20 cellular contexts compared by ENCODE assay signal in genomic region chr4:15065516-15065915, GRCh38.
DNase-seq lines count a peak whose midpoint lies in the region; ATAC-seq, FAIRE-seq and TF ChIP-seq lines count a peak whose summit lies in the region.
"Had no signal": no experiment of that assay in that cellular context is flagged by ENCODE, and none has a peak within 500 bp of the region (broad histone marks: within the 10 kb centered on the region; RNA-seq: fewer than 3 reads in every experiment).

No MANE protein-coding gene starts in this region.

- H3K9me1 ChIP-seq in K562 (ENCODE audit: control insufficient read depth, insufficient read depth, low read length), result no peaks in the 10 kb centered on the region

- in situ Hi-C loops in G401 (cut with HindIII; ENCODE audit: low sequenced_read_pairs) (no loop called here), K562 (cut with MboI) (no loop called here)

- no peak for FAIRE-seq in K562 (lab: Jason Lieb, UNC)
- FAIRE-seq: A549, GM12878 had no signal

- H3K4me1 ChIP-seq in K562 (replicated peaks in 1 of 2; ENCODE audit: control insufficient read depth in 2 of 2, insufficient read depth in 2 of 2, low read length in 2 of 2), result no peaks in the 10 kb centered on the region
- peaks cover 0 to 2% of the 10 kb centered on the region in 2 experiments for H3K4me1 ChIP-seq in neutrophil (ENCODE audit: control insufficient read depth in 1 of 2, insufficient read depth in 1 of 2, low read depth in 1 of 2, low read length in 1 of 2)
- H3K4me1 ChIP-seq: A549, Caco-2 had no signal

- H3K4me3 ChIP-seq in K562 (no peak overlapping the region), epithelial cell of esophagus (ENCODE audit: low read length) (no peak overlapping the region), neutrophil (ENCODE audit: low read depth in 1 of 2, low read length in 1 of 2) (no peak overlapping the region)
- H3K4me3 ChIP-seq: A549, GM12878, GM23338 had no signal

- no peaks in the 10 kb centered on the region for H4K20me1 ChIP-seq in K562 (replicated peaks; ENCODE audit: control insufficient read depth, insufficient read depth, low read length)

- H3K27ac ChIP-seq in K562 (ENCODE audit: extremely low read depth, low read depth, low read length), result no peak overlapping the region
- H3K27ac ChIP-seq in neutrophil, result peak overlapping the region; percentile 22
- H3K27ac ChIP-seq: A549 had no signal

- H3K27me3 ChIP-seq in K562 (ENCODE audit: control insufficient read depth in 2 of 2, insufficient read depth in 2 of 2, low read length in 2 of 2) (no peaks in the 10 kb centered on the region), neutrophil (no peaks in the 10 kb centered on the region)

- no peak for TF ChIP-seq RAD21 in K562 (CRISPR knock-in tag; conservative IDR thresholded peaks at IDR 0.05 in 1 of 2, IDR thresholded peaks at IDR 0.05 in 1 of 2)

- no TSS peak for BruUV-seq in K562 (replicated peaks; lab: Mats Ljungman, UMichigan)

- no peak for TF ChIP-seq CTCF in K562 (IDR thresholded peaks at IDR 0.05 in 2 of 3, conservative IDR thresholded peaks at IDR 0.05 in 1 of 3; ENCODE audit: insufficient read depth in 2 of 3, low read depth in 1 of 3, low read length in 3 of 3)
- no peak for TF ChIP-seq CTCF in epithelial cell of esophagus (IDR thresholded peaks at IDR 0.05; ENCODE audit: insufficient read depth, low read depth, low read length, missing control alignments)
- TF ChIP-seq CTCF in neutrophil (IDR thresholded peaks at IDR 0.05), result no peak

- no peak overlapping the region for H3K9ac ChIP-seq in K562 (ENCODE audit: insufficient read depth in 1 of 2, low read depth in 2 of 2, low read length in 2 of 2)

- 71% methylated on average over 5 of the region's 5 CpGs for WGBS in K562 (ENCODE audit: insufficient coverage, low coverage, missing lambda C conversion rate)

- H3K9me3 ChIP-seq in K562 (replicated peaks; ENCODE audit: control insufficient read depth, insufficient read depth, low read depth, low read length) (no peaks in the 10 kb centered on the region), neutrophil (no peaks in the 10 kb centered on the region)
- H3K9me3 ChIP-seq: A549, Caco-2 had no signal

- TF ChIP-seq EP300 in K562 (IDR thresholded peaks at IDR 0.05; ENCODE audit: low read length), result no peak

- H3K36me3 ChIP-seq in K562 (ENCODE audit: control insufficient read depth, insufficient read depth, low read length) (peaks cover 13% of the 10 kb centered on the region; the same call in 1 of the 3 replicates), neutrophil (peaks cover 74% of the 10 kb centered on the region)

- ATAC-seq in K562, result no peak
- ATAC-seq in GM18861 (IDR thresholded peaks at IDR 0.05; ENCODE audit: unreplicated experiment), result no peak
- ATAC-seq: CD8-positive, alpha-beta T cell; GM12878; GM23338 had no signal

- no peaks in the 10 kb centered on the region for H3K79me2 ChIP-seq in K562 (ENCODE audit: control insufficient read depth, insufficient read depth, low read length)

- DNase-seq in G401 (ENCODE audit: low spot score) (peak; percentile 31), K562 (ENCODE audit: extremely low read depth in 1 of 4, low spot score in 3 of 4) (no peak), epithelial cell of esophagus (ENCODE audit: low read depth) (peak; percentile 67), NCI-H146 (lab: John Stamatoyannopoulos, UW) (no peak), CD1c-positive myeloid dendritic cell (ENCODE audit: extremely low spot score) (no peak)
- DNase-seq: Caco-2; CD8-positive, alpha-beta T cell; GDM1; H9; Kasumi-1; NCI-H1694; NCI-H2029 treated with DMSO at 0.1 percent for 48 hours; NCI-H526 treated with DMSO at 0.1 percent for 48 hours; RPMI8226; SHP77 had no signal

- H3K4me2 ChIP-seq in K562 (ENCODE audit: insufficient read depth, low read length), result no peak overlapping the region
- H3K4me2 ChIP-seq: A549, GM23338 had no signal

- intact Hi-C loops in K562 (cut with micrococcal nuclease), result no loop called here

- no peak for TF ChIP-seq POLR2A in K562 (conservative IDR thresholded peaks at IDR 0.05)

- CTCF ChIA-PET in K562 (lab: Yijun Ruan, JAX; ENCODE audit: low intra/inter-chr PET ratio), result no interaction called here

- POLR2A ChIA-PET in K562 (lab: Yijun Ruan, JAX), result interaction anchor here (0.8 to 1.2 kb wide), 2 partner anchors 8 to 9 kb away, joined by 3 to 4 read pairs; no protein-coding TSS in a partner anchor

- no peak overlapping the region for H2AFZ ChIP-seq in K562 (ENCODE audit: low read depth, low read length)
- H2AFZ ChIP-seq: GM23338 had no signal

TF ChIP-seq in K562, 482 proteins besides CTCF, POLR2A, EP300 and RAD21:
- TF ChIP-seq ZNF76 (CRISPR knock-in tag; IDR thresholded peaks at IDR 0.05; ENCODE audit: borderline replicate concordance) (no peak), RBM25 (IDR thresholded peaks at IDR 0.05; ENCODE audit: low read depth, low read length, severe bottlenecking) (peak; percentile 40)

Comparison
In these comparisons a context has a peak if more than half of its experiments do, and no peak if none do; other contexts are left out.
1. DNase-seq: peak in G401 (single experiment) and epithelial cell of esophagus (single experiment); none in K562 (0 of 4), NCI-H146 (single experiment) and CD1c-positive myeloid dendritic cell (single experiment).